In the genomic region with DNA sequence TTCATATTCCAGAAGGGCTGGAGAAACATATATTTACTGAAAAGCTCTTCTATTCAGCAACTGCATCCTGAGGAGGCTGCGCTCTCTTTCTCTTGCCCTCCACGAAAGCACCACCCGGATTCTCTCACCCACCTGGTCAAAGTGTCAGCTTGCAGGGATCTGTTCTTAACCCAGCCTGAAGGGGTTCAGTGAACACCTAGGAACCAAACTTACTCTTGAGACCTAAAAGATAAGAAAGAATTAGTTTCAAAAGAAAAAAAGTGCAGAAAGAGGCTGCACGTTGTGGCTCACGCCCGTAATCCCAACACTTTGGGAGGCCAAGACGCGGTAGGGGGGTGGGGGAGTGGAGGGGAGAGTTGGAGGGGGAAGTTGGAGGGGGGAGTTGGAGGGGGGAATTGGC, we compare ENCODE assay signal across 11 cellular contexts. TPM values are rescaled to one million over a fixed set of nuclear protein-coding genes. Genes with fewer than 3 reads are reported as not detected.
DNase-seq lines count a peak whose midpoint lies in the region; ATAC-seq and TF ChIP-seq lines count a peak whose summit lies in the region.
"Had no signal": no experiment of that assay in that cellular context is flagged by ENCODE, and none has a peak within 500 bp of the region (broad histone marks: within the 10 kb centered on the region; RNA-seq: fewer than 3 reads in every experiment).

No MANE protein-coding gene starts in this region.

- H3K4me1 ChIP-seq in right atrium auricular region: no peaks in the 10 kb centered on the region

- intact Hi-C loops in sciatic nerve (cut with DNase I): no loop called here

- H3K27me3 Mint-ChIP-seq in activated naive CD8-positive, alpha-beta T cell treated with anti-CD3 and anti-CD28 coated beads, Interleukin-2, amount 50 U/mL, for 24 hours: peaks cover 65% of the 10 kb centered on the region

- H3K27ac Mint-ChIP-seq in activated naive CD8-positive, alpha-beta T cell treated with anti-CD3 and anti-CD28 coated beads, Interleukin-2, amount 50 U/mL, for 24 hours: no peak overlapping the region

- peak overlapping the region; percentile 76 for H3K4me3 Mint-ChIP-seq in activated naive CD8-positive, alpha-beta T cell treated with anti-CD3 and anti-CD28 coated beads, Interleukin-2, amount 50 U/mL, for 24 hours

- H3K4me3 ChIP-seq in AG10803 (ENCODE audit: low read length): peak overlapping the region; percentile 11; the same call in 1 of the 2 replicates
- peak overlapping the region; percentile 14 for H3K4me3 ChIP-seq in kidney epithelial cell (ENCODE audit: low read depth, low read length)
- peak overlapping the region in 1 of 2 donors; percentile 15 for H3K4me3 ChIP-seq in right atrium auricular region

- H3K27me3 ChIP-seq in kidney epithelial cell (ENCODE audit: control insufficient read depth, insufficient read depth, low read length) (no peaks in the 10 kb centered on the region), right atrium auricular region (no peaks in the 10 kb centered on the region)

- H3K36me3 ChIP-seq in kidney epithelial cell (ENCODE audit: control insufficient read depth, insufficient read depth, low read length) (no peaks in the 10 kb centered on the region), right atrium auricular region (no peaks in the 10 kb centered on the region)

- no peaks in the 10 kb centered on the region for H3K36me3 Mint-ChIP-seq in activated naive CD8-positive, alpha-beta T cell treated with anti-CD3 and anti-CD28 coated beads, Interleukin-2, amount 50 U/mL, for 24 hours (ENCODE audit: low read depth)

- peaks cover 27% of the 10 kb centered on the region for H3K4me1 Mint-ChIP-seq in activated naive CD8-positive, alpha-beta T cell treated with anti-CD3 and anti-CD28 coated beads, Interleukin-2, amount 50 U/mL, for 24 hours

- H3K9me3 Mint-ChIP-seq in activated naive CD8-positive, alpha-beta T cell treated with anti-CD3 and anti-CD28 coated beads, Interleukin-2, amount 50 U/mL, for 24 hours: peaks cover 7% of the 10 kb centered on the region

- DNase-seq in AG10803 (ENCODE audit: low read depth): no peak
- no peak for DNase-seq in activated naive CD8-positive, alpha-beta T cell treated with anti-CD3 and anti-CD28 coated beads, Interleukin-2, amount 50 U/mL, for 24 hours
- DNase-seq in kidney epithelial cell (ENCODE audit: low read depth): no peak
- DNase-seq in NCI-H2029 (lab: John Stamatoyannopoulos, UW): no peak
- no peak for DNase-seq in right atrium auricular region (ENCODE audit: low spot score)
- DNase-seq in sciatic nerve (ENCODE audit: low spot score): no peak
- DNase-seq: NCI-H187 treated with DMSO at 0.1 percent for 48 hours had no signal

- ATAC-seq in HG02642 (IDR thresholded peaks at IDR 0.05; ENCODE audit: poor library complexity, unreplicated experiment) (peak; percentile 23), GM18907 (IDR thresholded peaks at IDR 0.05; ENCODE audit: unreplicated experiment) (no peak), sciatic nerve (no peak)
- no peak for ATAC-seq in activated naive CD8-positive, alpha-beta T cell treated with anti-CD3 and anti-CD28 coated beads, Interleukin-2, amount 50 U/mL, for 24 hours
- ATAC-seq: HCT116 had no signal

- no peaks in the 10 kb centered on the region for H3K9me3 ChIP-seq in right atrium auricular region

- TF ChIP-seq CTCF in AG10803 (conservative IDR thresholded peaks at IDR 0.05; ENCODE audit: low read length) (no peak), kidney epithelial cell (IDR thresholded peaks at IDR 0.05; ENCODE audit: insufficient read depth, low read length, poor library complexity, severe bottlenecking) (no peak), right atrium auricular region (IDR thresholded peaks at IDR 0.05) (no peak)

- H3K27ac ChIP-seq in right atrium auricular region: no peak overlapping the region
- H3K27ac ChIP-seq: epithelial cell of prostate had no signal

RNA-seq across cellular contexts. Expression of gene GPX5, which starts 18.5 kb away (rescaled TPM):
- total RNA-seq in kidney epithelial cell (not detected in 2 replicates), right atrium auricular region (not detected), sciatic nerve (not detected)

RNA-seq across cellular contexts. Expression of gene GPX6, which starts 28.6 kb away (rescaled TPM):
- total RNA-seq in kidney epithelial cell (not detected in 2 replicates), right atrium auricular region (not detected), sciatic nerve (not detected)
